ENCODE assay signal across 8 cellular contexts in genomic region chr20:18138266-18138582, GRCh38. TPM values are rescaled to one million over a fixed set of nuclear protein-coding genes. Genes with fewer than 3 reads are reported as not detected.
A peak's percentile ranks its signal among the peaks of the same experiment; 100 is the strongest.
DNase-seq lines count a peak whose midpoint lies in the region; ATAC-seq and TF ChIP-seq lines count a peak whose summit lies in the region.

No MANE protein-coding gene starts in this region.

- H3K79me2 ChIP-seq in Karpas-422 (ENCODE audit: low read length), result peaks cover 53% of the 10 kb centered on the region

- no peaks in the 10 kb centered on the region for H3K9me3 Mint-ChIP-seq in T-helper 2 cell treated with Interferon-gamma antibody and Interleukin-4, amounts not matched to agents 5 μg/mL and 100 μg/mL, for 36 hours
- no peaks in the 10 kb centered on the region for H3K9me3 Mint-ChIP-seq in naive thymus-derived CD4-positive, alpha-beta T cell

- H3K4me1 Mint-ChIP-seq in T-helper 2 cell treated with Interferon-gamma antibody and Interleukin-4, amounts not matched to agents 5 μg/mL and 100 μg/mL, for 36 hours (ENCODE audit: low read depth), result peaks cover 22% of the 10 kb centered on the region
- H3K4me1 Mint-ChIP-seq in naive thymus-derived CD4-positive, alpha-beta T cell, result peaks cover 25 to 45% (median 31%) of the 10 kb centered on the region in 7 donors

- H3K27ac Mint-ChIP-seq in T-helper 2 cell treated with Interferon-gamma antibody and Interleukin-4, amounts not matched to agents 5 μg/mL and 100 μg/mL, for 36 hours, result peak overlapping the region; percentile 14
- H3K27ac Mint-ChIP-seq in naive thymus-derived CD4-positive, alpha-beta T cell, result peak overlapping the region; percentile 9 to 92 (median 76)

- peaks cover 14% of the 10 kb centered on the region for H3K36me3 Mint-ChIP-seq in T-helper 2 cell treated with Interferon-gamma antibody and Interleukin-4, amounts not matched to agents 5 μg/mL and 100 μg/mL, for 36 hours (ENCODE audit: low read depth)
- H3K36me3 Mint-ChIP-seq in naive thymus-derived CD4-positive, alpha-beta T cell, result peaks cover 4 to 14% (median 9%) of the 10 kb centered on the region in 5 donors

- DNase-seq in T-helper 2 cell treated with Interferon-gamma antibody and Interleukin-4, amounts not matched to agents 5 μg/mL and 100 μg/mL, for 36 hours (ENCODE audit: low spot score), result no peak
- DNase-seq in T-helper 2 cell (no peak), Karpas-422 (no peak), HEK293T (ENCODE audit: extremely low spot score) (no peak), UCSD-AML1 (lab: John Stamatoyannopoulos, UW; ENCODE audit: unreplicated experiment) (no peak)
- DNase-seq in naive thymus-derived CD4-positive, alpha-beta T cell, result no peak

- H3K9me3 ChIP-seq in Karpas-422 (ENCODE audit: low read length), result no peaks in the 10 kb centered on the region
- H3K9me3 ChIP-seq in naive thymus-derived CD4-positive, alpha-beta T cell (ENCODE audit: control insufficient read depth in 2 of 3, low read length in 3 of 3), result no peaks in the 10 kb centered on the region

- H3K4me3 ChIP-seq in Karpas-422 (ENCODE audit: low read length), result peak overlapping the region; percentile 91
- H3K4me3 ChIP-seq in naive thymus-derived CD4-positive, alpha-beta T cell (ENCODE audit: low read length), result peak overlapping the region; percentile 99

- no peak overlapping the region for H2AFZ ChIP-seq in Karpas-422 (ENCODE audit: low read length)

- H4K20me1 ChIP-seq in Karpas-422 (ENCODE audit: insufficient read depth, low read depth, low read length), result no peaks in the 10 kb centered on the region

- H3K36me3 ChIP-seq in Karpas-422 (ENCODE audit: insufficient read depth, low read length), result peaks cover 10% of the 10 kb centered on the region; the same call in 1 of the 2 replicates
- peaks cover 0 to 8% (median 0%) of the 10 kb centered on the region in 3 experiments for H3K36me3 ChIP-seq in naive thymus-derived CD4-positive, alpha-beta T cell (ENCODE audit: control insufficient read depth in 2 of 3, insufficient read depth in 3 of 3, low read length in 3 of 3)

- H3K4me2 ChIP-seq in Karpas-422 (ENCODE audit: low read depth, low read length, poor library complexity, severe bottlenecking), result peak overlapping the region; percentile 81

- no peak for ATAC-seq in naive thymus-derived CD4-positive, alpha-beta T cell
- no peak for ATAC-seq in GM18520 (IDR thresholded peaks at IDR 0.05; ENCODE audit: unreplicated experiment)

- H3K27me3 Mint-ChIP-seq in T-helper 2 cell treated with Interferon-gamma antibody and Interleukin-4, amounts not matched to agents 5 μg/mL and 100 μg/mL, for 36 hours (ENCODE audit: low read depth), result no peaks in the 10 kb centered on the region
- peaks cover 0 to 4% (median 0%) of the 10 kb centered on the region in 5 donors for H3K27me3 Mint-ChIP-seq in naive thymus-derived CD4-positive, alpha-beta T cell

- CTCF ChIA-PET in naive thymus-derived CD4-positive, alpha-beta T cell (lab: Charles Lee), result interaction anchor here (0.6 to 0.9 kb wide), 2 partner anchors 149 to 565 kb away, joined by 4 to 5 read pairs; no protein-coding TSS in a partner anchor
- CTCF ChIA-PET in HEK293T (lab: Yijun Ruan, JAX), result no interaction called here

- H3K4me1 ChIP-seq in Karpas-422 (ENCODE audit: low read length), result peaks cover 26% of the 10 kb centered on the region
- peaks cover 13 to 15% of the 10 kb centered on the region in 2 donors for H3K4me1 ChIP-seq in naive thymus-derived CD4-positive, alpha-beta T cell (ENCODE audit: control insufficient read depth in 2 of 2, insufficient read depth in 2 of 2, low read length in 2 of 2)

- H3K27me3 ChIP-seq in Karpas-422 (ENCODE audit: low read length), result no peaks in the 10 kb centered on the region
- no peaks in the 10 kb centered on the region for H3K27me3 ChIP-seq in naive thymus-derived CD4-positive, alpha-beta T cell (ENCODE audit: control insufficient read depth in 2 of 2, insufficient read depth in 2 of 2, low read length in 2 of 2)

- peak overlapping the region; percentile 56 for H3K27ac ChIP-seq in Karpas-422 (ENCODE audit: low read length)
- peak overlapping the region; percentile 85 for H3K27ac ChIP-seq in cingulate gyrus (ENCODE audit: low read depth, low read length)
- peak overlapping the region; percentile 89 for H3K27ac ChIP-seq in naive thymus-derived CD4-positive, alpha-beta T cell (ENCODE audit: low read depth, low read length)

- peak overlapping the region; percentile 70 for H3K4me3 Mint-ChIP-seq in T-helper 2 cell treated with Interferon-gamma antibody and Interleukin-4, amounts not matched to agents 5 μg/mL and 100 μg/mL, for 36 hours
- peak overlapping the region; percentile 76 to 92 (median 88) for H3K4me3 Mint-ChIP-seq in naive thymus-derived CD4-positive, alpha-beta T cell

- H3K9ac ChIP-seq in Karpas-422 (ENCODE audit: low read length), result peak overlapping the region; percentile 91

- H3K9me2 ChIP-seq in Karpas-422 (replicated peaks; ENCODE audit: insufficient read depth, low read length), result no peaks in the 10 kb centered on the region

- intact Hi-C loops in naive thymus-derived CD4-positive, alpha-beta T cell (cut with micrococcal nuclease), result loop anchor here (1.0 to 10.0 kb wide), 6 partner anchors 569 to 1915 kb away; partner anchors contain the start of genes SNRPB2 (in 2 of the 2), CFAP61 (in 1 of the 2), CRNKL1 (in 1 of the 2) and NAA20 (in 1 of the 2)

- POLR2A ChIA-PET in naive thymus-derived CD4-positive, alpha-beta T cell (lab: Charles Lee), result interaction anchor here (0.6 to 2.0 kb wide), 12 partner anchors 8 to 1914 kb away, joined by 3 to 23 read pairs (median 4); partner anchors contain the start of genes CFAP61, CRNKL1, SEC23B and SNX5
- POLR2A ChIA-PET in HEK293T (lab: Yijun Ruan, JAX), result interaction anchor here (0.6 to 2.6 kb wide), 8 partner anchors 9 to 175 kb away, joined by 3 to 10 read pairs (median 3); partner anchors contain the start of genes OVOL2 and ZNF133

TF ChIP-seq in HEK293T, 16 proteins besides CTCF, POLR2A, EP300 and RAD21:
- no peak for TF ChIP-seq NFRKB (IDR thresholded peaks at IDR 0.05)
- no peak for TF ChIP-seq TARDBP (IDR thresholded peaks at IDR 0.05)
- TF ChIP-seq ZNF384 (IDR thresholded peaks at IDR 0.05), result no peak
- TF ChIP-seq FOXK2 (IDR thresholded peaks at IDR 0.05), result no peak
- TF ChIP-seq, protein P1, sequence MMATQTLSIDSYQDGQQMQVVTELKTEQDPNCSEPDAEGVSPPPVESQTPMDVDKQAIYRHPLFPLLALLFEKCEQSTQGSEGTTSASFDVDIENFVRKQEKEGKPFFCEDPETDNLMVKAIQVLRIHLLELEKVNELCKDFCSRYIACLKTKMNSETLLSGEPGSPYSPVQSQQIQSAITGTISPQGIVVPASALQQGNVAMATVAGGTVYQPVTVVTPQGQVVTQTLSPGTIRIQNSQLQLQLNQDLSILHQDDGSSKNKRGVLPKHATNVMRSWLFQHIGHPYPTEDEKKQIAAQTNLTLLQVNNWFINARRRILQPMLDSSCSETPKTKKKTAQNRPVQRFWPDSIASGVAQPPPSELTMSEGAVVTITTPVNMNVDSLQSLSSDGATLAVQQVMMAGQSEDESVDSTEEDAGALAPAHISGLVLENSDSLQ (IDR thresholded peaks at IDR 0.05), result no peak

RNA-seq across cellular contexts. Expression of gene KAT14, which starts 0.6 kb away (rescaled TPM):
- 14.5 and 18.6 TPM in 2 replicates for total RNA-seq in Karpas-422 (2014; rRNA removed; shearing (Covaris generic); ENCODE audit: low replicate concordance)
- 10 to 100 TPM; 12.3 to 26.7 (median 16.2) TPM for total RNA-seq in naive thymus-derived CD4-positive, alpha-beta T cell
- 10 to 100 TPM; 18.8 to 25.8 TPM for polyA plus RNA-seq in naive thymus-derived CD4-positive, alpha-beta T cell

RNA-seq across cellular contexts. Expression of gene PET117, which starts 0.6 kb away (rescaled TPM):
- total RNA-seq in Karpas-422 (2014; rRNA removed; shearing (Covaris generic); ENCODE audit: low replicate concordance), result 4.9 and 12.2 TPM in 2 replicates
- total RNA-seq in naive thymus-derived CD4-positive, alpha-beta T cell, result 10 to 100 TPM in 4 of 5 experiments, 1 to 10 TPM in 1; 9.0 to 20.3 (median 11.7) TPM
- polyA plus RNA-seq in naive thymus-derived CD4-positive, alpha-beta T cell, result 10 to 100 TPM; 36.7 to 44.7 TPM
